25 cellular contexts compared by ENCODE assay signal in the genomic region with DNA sequence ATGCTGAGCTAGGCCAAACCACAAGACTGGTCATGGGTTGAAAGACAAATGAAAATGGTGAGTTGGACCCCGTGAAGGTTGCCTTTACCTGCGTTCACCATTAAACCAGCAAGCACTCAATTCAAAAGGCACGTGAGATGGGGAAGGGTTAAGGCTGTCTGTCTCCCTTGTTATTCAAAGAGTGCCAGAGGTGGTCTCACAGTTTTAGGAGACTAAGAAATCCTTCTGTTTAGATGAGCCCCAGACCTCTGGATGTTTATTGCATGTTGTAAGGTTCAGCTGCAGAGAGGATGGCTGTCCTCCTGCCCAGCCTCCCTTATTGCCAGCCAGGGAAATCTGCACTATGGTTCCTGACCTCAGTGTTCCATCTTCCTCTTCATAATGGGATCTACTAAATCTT.
"Had no signal": no experiment of that assay in that cellular context is flagged by ENCODE, and none has a peak within 500 bp of the region (broad histone marks: within the 10 kb centered on the region; RNA-seq: fewer than 3 reads in every experiment).

No MANE protein-coding gene starts in this region.

- H3K27me3 ChIP-seq: ascending aorta, breast epithelium, foreskin keratinocyte, gastroesophageal sphincter, heart right ventricle, hepatocyte had no signal

- H3K4me1 Mint-ChIP-seq: activated CD4-positive, alpha-beta memory T cell treated with anti-CD3 and anti-CD28 coated beads, Interleukin-2, amount 10 ng/mL, durations not matched to agents 7 days and 5 days; activated CD4-positive, alpha-beta T cell treated with anti-CD3 and anti-CD28 coated beads, Interleukin-2, amount 10 ng/mL, durations not matched to agents 7 days and 5 days; activated naive CD8-positive, alpha-beta T cell treated with anti-CD3 and anti-CD28 coated beads, Interleukin-2, amount 10 ng/mL, durations not matched to agents 7 days and 5 days had no signal

- H3K36me3 Mint-ChIP-seq: activated naive CD4-positive, alpha-beta T cell treated with anti-CD3 and anti-CD28 coated beads, Interleukin-2, amount 50 U/mL, for 72 hours; activated naive CD8-positive, alpha-beta T cell treated with anti-CD3 and anti-CD28 coated beads, Interleukin-2, amount 10 ng/mL, durations not matched to agents 7 days and 5 days; brain had no signal

- H3K4me2 ChIP-seq: hepatocyte had no signal

- H2AFZ ChIP-seq: hepatocyte had no signal

- H3K4me1 ChIP-seq: breast epithelium had no signal

- H3K4me3 ChIP-seq: ascending aorta, breast epithelium, gastroesophageal sphincter, heart right ventricle, hepatocyte had no signal

- H3K27ac ChIP-seq: ascending aorta, breast epithelium, foreskin keratinocyte, gastroesophageal sphincter, heart right ventricle, hepatocyte had no signal

- ATAC-seq: esophagus mucosa, foreskin keratinocyte, gastroesophageal sphincter, heart right ventricle had no signal

- DNase-seq: activated CD4-positive, alpha-beta memory T cell treated with anti-CD3 and anti-CD28 coated beads, Interleukin-2, amount 10 ng/mL, durations not matched to agents 7 days and 5 days; activated CD4-positive, alpha-beta T cell treated with anti-CD3 and anti-CD28 coated beads for 1 hour; activated CD4-positive, alpha-beta T cell treated with anti-CD3 and anti-CD28 coated beads for 4 hours; activated CD4-positive, alpha-beta T cell treated with anti-CD3 and anti-CD28 coated beads, Interleukin-2, amount 10 ng/mL, durations not matched to agents 7 days and 5 days; activated CD4-positive, alpha-beta T cell treated with anti-CD3 and anti-CD28 coated beads, Interleukin-2, amount 50 U/mL, for 4 hours; activated effector memory CD4-positive, alpha-beta T cell treated with anti-CD3 and anti-CD28 coated beads, Interleukin-2, amount 50 U/mL, for 16 hours; activated naive CD8-positive, alpha-beta T cell treated with anti-CD3 and anti-CD28 coated beads, Interleukin-2, amount 10 ng/mL, durations not matched to agents 7 days and 5 days; activated T-cell treated with anti-CD3 and anti-CD28 coated beads, Interleukin-2, amount 50 U/mL, for 4 hours; cortex of kidney; dermis blood vessel endothelial cell; effector CD8-positive, alpha-beta T cell; endodermal cell; foreskin keratinocyte; heart right ventricle; T-helper 2 cell had no signal

- H3K36me3 ChIP-seq: ascending aorta, breast epithelium, gastroesophageal sphincter, heart right ventricle had no signal

- FAIRE-seq: colon had no signal

- H3K9me3 Mint-ChIP-seq: activated CD4-positive, alpha-beta memory T cell treated with anti-CD3 and anti-CD28 coated beads, Interleukin-2, amount 10 ng/mL, durations not matched to agents 7 days and 5 days; activated CD4-positive, alpha-beta T cell treated with anti-CD3 and anti-CD28 coated beads, Interleukin-2, amount 10 ng/mL, durations not matched to agents 7 days and 5 days; activated naive CD4-positive, alpha-beta T cell treated with anti-CD3 and anti-CD28 coated beads for 36 hours; activated naive CD8-positive, alpha-beta T cell treated with anti-CD3 and anti-CD28 coated beads, Interleukin-2, amount 10 ng/mL, durations not matched to agents 7 days and 5 days; activated T-cell treated with anti-CD3 and anti-CD28 coated beads, Interleukin-2, amount 50 U/mL, for 4 hours; activated T-helper 2 cell treated with anti-CD3 and anti-CD28 coated beads, Interferon-gamma antibody, Interleukin-2, Interleukin-4, amounts not matched to agents 10 μg/mL and 5 μg/mL and 100 μg/mL, durations not matched to agents 14 hours and 24 hours and 36 hours; endodermal cell had no signal

- H3K79me2 ChIP-seq: hepatocyte had no signal

- H3K27me3 Mint-ChIP-seq: activated CD4-positive, alpha-beta memory T cell treated with anti-CD3 and anti-CD28 coated beads, Interleukin-2, amount 10 ng/mL, durations not matched to agents 7 days and 5 days; activated CD4-positive, alpha-beta T cell treated with anti-CD3 and anti-CD28 coated beads, Interleukin-2, amount 10 ng/mL, durations not matched to agents 7 days and 5 days; activated naive CD8-positive, alpha-beta T cell treated with anti-CD3 and anti-CD28 coated beads, Interleukin-2, amount 10 ng/mL, durations not matched to agents 7 days and 5 days; brain had no signal

- H3K27ac Mint-ChIP-seq: activated CD4-positive, alpha-beta memory T cell treated with anti-CD3 and anti-CD28 coated beads, Interleukin-2, amount 10 ng/mL, durations not matched to agents 7 days and 5 days; activated CD4-positive, alpha-beta T cell treated with anti-CD3 and anti-CD28 coated beads, Interleukin-2, amount 10 ng/mL, durations not matched to agents 7 days and 5 days; activated naive CD4-positive, alpha-beta T cell treated with anti-CD3 and anti-CD28 coated beads for 36 hours; activated naive CD8-positive, alpha-beta T cell treated with anti-CD3 and anti-CD28 coated beads, Interleukin-2, amount 10 ng/mL, durations not matched to agents 7 days and 5 days; activated T-helper 2 cell treated with anti-CD3 and anti-CD28 coated beads, Interferon-gamma antibody, Interleukin-2, Interleukin-4, amounts not matched to agents 10 μg/mL and 5 μg/mL and 100 μg/mL, durations not matched to agents 14 hours and 24 hours and 36 hours; endodermal cell had no signal

- H3K9me3 ChIP-seq: ascending aorta, breast epithelium, gastroesophageal sphincter, heart right ventricle had no signal

- H3K4me3 Mint-ChIP-seq: activated CD4-positive, alpha-beta memory T cell treated with anti-CD3 and anti-CD28 coated beads, Interleukin-2, amount 10 ng/mL, durations not matched to agents 7 days and 5 days; activated CD4-positive, alpha-beta T cell treated with anti-CD3 and anti-CD28 coated beads, Interleukin-2, amount 10 ng/mL, durations not matched to agents 7 days and 5 days; activated naive CD4-positive, alpha-beta T cell treated with anti-CD3 and anti-CD28 coated beads for 36 hours; activated naive CD8-positive, alpha-beta T cell treated with anti-CD3 and anti-CD28 coated beads, Interleukin-2, amount 10 ng/mL, durations not matched to agents 7 days and 5 days; activated T-cell treated with anti-CD3 and anti-CD28 coated beads, Interleukin-2, amount 50 U/mL, for 4 hours; endodermal cell had no signal
